In the genomic region with DNA sequence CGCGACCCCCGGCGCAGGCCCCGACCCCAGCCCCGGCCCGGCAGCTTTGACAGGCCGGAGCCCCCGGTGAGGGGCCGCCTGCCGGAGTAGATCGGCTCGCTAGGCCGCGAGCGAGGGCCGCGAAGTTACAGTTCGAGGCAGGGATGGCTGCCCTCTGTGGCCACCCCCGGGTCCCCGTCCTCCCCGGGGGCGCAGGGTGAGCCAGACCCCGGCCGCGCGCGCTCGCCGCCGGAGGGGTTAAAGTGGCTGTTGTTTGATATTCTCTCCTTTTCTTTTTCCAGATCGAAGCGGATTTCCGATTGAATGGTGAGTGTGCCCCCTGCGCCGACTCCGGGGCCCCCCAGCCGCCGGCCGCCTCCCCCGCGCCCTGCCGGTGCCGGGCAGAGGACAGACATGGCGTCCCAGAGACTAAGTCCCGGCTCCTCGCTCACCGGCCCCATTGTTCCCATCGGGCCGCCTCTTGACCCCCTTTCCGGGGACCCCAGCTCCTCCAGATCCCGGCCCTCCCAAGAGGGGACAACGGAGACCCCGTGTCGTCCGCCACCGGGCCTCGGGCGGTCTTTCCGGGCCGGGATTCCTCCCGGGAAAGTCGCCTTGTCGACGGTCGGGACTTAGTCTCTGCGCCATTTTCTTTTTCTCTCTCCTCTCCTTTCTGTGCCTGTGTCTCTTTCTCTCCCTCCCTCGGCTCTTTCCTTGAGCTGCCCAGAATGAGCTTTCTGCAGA, we compare ENCODE assay signal across 1 cellular context.
TF ChIP-seq lines count a peak whose summit lies in the region.

No MANE protein-coding gene starts in this region.

TF ChIP-seq in HepG2, 621 proteins besides CTCF, POLR2A, EP300 and RAD21 (continued from another document and continues in another):
- TF ChIP-seq, protein P1, sequence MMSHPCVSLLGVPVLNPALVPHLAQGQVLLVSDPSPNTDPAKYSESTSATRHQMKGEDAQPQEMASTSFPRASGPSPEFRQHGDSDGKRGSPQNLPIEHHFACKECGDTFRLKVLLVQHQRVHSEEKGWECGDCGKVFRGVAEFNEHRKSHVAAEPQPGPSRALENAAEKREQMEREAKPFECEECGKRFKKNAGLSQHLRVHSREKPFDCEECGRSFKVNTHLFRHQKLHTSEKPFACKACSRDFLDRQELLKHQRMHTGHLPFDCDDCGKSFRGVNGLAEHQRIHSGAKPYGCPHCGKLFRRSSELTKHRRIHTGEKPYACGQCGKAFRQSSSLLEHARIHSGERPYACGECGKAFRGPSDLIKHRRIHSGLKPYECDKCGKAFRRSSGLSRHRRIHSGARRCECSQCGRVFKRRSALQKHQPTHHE (CRISPR knock-in tag; IDR thresholded peaks at IDR 0.05; ENCODE audit: borderline replicate concordance): 0 out of 2 replicates have a peak, but pooled peaks have one; percentile 7
- peak; percentile 17 for TF ChIP-seq AGO1 (IDR thresholded peaks at IDR 0.05; ENCODE audit: low read depth, low read length, poor library complexity, severe bottlenecking)
- TF ChIP-seq, protein P2, sequence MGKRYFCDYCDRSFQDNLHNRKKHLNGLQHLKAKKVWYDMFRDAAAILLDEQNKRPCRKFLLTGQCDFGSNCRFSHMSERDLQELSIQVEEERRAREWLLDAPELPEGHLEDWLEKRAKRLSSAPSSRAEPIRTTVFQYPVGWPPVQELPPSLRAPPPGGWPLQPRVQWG (CRISPR knock-in tag; IDR thresholded peaks at IDR 0.05; ENCODE audit: borderline replicate concordance, low read depth): no peak
- TF ChIP-seq ZNF713 (CRISPR knock-in tag; IDR thresholded peaks at IDR 0.05): 0 out of 2 replicates have a peak, but pooled peaks have one; percentile 43
- 0 out of 2 replicates have a peak, but pooled peaks have one; percentile 23 for TF ChIP-seq ZNF83 (CRISPR knock-in tag; IDR thresholded peaks at IDR 0.05; ENCODE audit: borderline replicate concordance)
- TF ChIP-seq WIZ (CRISPR knock-in tag; IDR thresholded peaks at IDR 0.05): 0 out of 2 replicates have a peak, but pooled peaks have one; percentile 34
- TF ChIP-seq, protein P3, sequence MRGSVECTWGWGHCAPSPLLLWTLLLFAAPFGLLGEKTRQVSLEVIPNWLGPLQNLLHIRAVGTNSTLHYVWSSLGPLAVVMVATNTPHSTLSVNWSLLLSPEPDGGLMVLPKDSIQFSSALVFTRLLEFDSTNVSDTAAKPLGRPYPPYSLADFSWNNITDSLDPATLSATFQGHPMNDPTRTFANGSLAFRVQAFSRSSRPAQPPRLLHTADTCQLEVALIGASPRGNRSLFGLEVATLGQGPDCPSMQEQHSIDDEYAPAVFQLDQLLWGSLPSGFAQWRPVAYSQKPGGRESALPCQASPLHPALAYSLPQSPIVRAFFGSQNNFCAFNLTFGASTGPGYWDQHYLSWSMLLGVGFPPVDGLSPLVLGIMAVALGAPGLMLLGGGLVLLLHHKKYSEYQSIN (CRISPR knock-in tag; IDR thresholded peaks at IDR 0.05; ENCODE audit: borderline replicate concordance): no peak
- TF ChIP-seq, protein P4, sequence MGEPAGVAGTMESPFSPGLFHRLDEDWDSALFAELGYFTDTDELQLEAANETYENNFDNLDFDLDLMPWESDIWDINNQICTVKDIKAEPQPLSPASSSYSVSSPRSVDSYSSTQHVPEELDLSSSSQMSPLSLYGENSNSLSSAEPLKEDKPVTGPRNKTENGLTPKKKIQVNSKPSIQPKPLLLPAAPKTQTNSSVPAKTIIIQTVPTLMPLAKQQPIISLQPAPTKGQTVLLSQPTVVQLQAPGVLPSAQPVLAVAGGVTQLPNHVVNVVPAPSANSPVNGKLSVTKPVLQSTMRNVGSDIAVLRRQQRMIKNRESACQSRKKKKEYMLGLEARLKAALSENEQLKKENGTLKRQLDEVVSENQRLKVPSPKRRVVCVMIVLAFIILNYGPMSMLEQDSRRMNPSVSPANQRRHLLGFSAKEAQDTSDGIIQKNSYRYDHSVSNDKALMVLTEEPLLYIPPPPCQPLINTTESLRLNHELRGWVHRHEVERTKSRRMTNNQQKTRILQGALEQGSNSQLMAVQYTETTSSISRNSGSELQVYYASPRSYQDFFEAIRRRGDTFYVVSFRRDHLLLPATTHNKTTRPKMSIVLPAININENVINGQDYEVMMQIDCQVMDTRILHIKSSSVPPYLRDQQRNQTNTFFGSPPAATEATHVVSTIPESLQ (CRISPR knock-in tag; conservative IDR thresholded peaks at IDR 0.05): 0 out of 2 replicates have a peak, but pooled peaks have one; percentile 3
- TF ChIP-seq GLI4 (CRISPR knock-in tag; IDR thresholded peaks at IDR 0.05; ENCODE audit: borderline replicate concordance): 0 out of 2 replicates have a peak, but pooled peaks have one; percentile 16
- TF ChIP-seq NFYB (CRISPR knock-in tag; IDR thresholded peaks at IDR 0.05): peak; percentile 12; the same call in 1 of the 2 replicates
- TF ChIP-seq, protein P5, sequence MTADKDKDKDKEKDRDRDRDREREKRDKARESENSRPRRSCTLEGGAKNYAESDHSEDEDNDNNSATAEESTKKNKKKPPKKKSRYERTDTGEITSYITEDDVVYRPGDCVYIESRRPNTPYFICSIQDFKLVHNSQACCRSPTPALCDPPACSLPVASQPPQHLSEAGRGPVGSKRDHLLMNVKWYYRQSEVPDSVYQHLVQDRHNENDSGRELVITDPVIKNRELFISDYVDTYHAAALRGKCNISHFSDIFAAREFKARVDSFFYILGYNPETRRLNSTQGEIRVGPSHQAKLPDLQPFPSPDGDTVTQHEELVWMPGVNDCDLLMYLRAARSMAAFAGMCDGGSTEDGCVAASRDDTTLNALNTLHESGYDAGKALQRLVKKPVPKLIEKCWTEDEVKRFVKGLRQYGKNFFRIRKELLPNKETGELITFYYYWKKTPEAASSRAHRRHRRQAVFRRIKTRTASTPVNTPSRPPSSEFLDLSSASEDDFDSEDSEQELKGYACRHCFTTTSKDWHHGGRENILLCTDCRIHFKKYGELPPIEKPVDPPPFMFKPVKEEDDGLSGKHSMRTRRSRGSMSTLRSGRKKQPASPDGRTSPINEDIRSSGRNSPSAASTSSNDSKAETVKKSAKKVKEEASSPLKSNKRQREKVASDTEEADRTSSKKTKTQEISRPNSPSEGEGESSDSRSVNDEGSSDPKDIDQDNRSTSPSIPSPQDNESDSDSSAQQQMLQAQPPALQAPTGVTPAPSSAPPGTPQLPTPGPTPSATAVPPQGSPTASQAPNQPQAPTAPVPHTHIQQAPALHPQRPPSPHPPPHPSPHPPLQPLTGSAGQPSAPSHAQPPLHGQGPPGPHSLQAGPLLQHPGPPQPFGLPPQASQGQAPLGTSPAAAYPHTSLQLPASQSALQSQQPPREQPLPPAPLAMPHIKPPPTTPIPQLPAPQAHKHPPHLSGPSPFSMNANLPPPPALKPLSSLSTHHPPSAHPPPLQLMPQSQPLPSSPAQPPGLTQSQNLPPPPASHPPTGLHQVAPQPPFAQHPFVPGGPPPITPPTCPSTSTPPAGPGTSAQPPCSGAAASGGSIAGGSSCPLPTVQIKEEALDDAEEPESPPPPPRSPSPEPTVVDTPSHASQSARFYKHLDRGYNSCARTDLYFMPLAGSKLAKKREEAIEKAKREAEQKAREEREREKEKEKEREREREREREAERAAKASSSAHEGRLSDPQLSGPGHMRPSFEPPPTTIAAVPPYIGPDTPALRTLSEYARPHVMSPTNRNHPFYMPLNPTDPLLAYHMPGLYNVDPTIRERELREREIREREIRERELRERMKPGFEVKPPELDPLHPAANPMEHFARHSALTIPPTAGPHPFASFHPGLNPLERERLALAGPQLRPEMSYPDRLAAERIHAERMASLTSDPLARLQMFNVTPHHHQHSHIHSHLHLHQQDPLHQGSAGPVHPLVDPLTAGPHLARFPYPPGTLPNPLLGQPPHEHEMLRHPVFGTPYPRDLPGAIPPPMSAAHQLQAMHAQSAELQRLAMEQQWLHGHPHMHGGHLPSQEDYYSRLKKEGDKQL (CRISPR knock-in tag; IDR thresholded peaks at IDR 0.05; ENCODE audit: low read depth): 0 out of 2 replicates have a peak, but pooled peaks have one; percentile 3
- no peak for TF ChIP-seq THYN1 (CRISPR knock-in tag; IDR thresholded peaks at IDR 0.05; ENCODE audit: borderline replicate concordance, low read depth)
- TF ChIP-seq, protein P6, sequence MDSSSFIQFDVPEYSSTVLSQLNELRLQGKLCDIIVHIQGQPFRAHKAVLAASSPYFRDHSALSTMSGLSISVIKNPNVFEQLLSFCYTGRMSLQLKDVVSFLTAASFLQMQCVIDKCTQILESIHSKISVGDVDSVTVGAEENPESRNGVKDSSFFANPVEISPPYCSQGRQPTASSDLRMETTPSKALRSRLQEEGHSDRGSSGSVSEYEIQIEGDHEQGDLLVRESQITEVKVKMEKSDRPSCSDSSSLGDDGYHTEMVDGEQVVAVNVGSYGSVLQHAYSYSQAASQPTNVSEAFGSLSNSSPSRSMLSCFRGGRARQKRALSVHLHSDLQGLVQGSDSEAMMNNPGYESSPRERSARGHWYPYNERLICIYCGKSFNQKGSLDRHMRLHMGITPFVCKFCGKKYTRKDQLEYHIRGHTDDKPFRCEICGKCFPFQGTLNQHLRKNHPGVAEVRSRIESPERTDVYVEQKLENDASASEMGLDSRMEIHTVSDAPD (CRISPR knock-in tag; IDR thresholded peaks at IDR 0.05): 0 out of 2 replicates have a peak, but pooled peaks have one; percentile 22
- TF ChIP-seq, protein P7, sequence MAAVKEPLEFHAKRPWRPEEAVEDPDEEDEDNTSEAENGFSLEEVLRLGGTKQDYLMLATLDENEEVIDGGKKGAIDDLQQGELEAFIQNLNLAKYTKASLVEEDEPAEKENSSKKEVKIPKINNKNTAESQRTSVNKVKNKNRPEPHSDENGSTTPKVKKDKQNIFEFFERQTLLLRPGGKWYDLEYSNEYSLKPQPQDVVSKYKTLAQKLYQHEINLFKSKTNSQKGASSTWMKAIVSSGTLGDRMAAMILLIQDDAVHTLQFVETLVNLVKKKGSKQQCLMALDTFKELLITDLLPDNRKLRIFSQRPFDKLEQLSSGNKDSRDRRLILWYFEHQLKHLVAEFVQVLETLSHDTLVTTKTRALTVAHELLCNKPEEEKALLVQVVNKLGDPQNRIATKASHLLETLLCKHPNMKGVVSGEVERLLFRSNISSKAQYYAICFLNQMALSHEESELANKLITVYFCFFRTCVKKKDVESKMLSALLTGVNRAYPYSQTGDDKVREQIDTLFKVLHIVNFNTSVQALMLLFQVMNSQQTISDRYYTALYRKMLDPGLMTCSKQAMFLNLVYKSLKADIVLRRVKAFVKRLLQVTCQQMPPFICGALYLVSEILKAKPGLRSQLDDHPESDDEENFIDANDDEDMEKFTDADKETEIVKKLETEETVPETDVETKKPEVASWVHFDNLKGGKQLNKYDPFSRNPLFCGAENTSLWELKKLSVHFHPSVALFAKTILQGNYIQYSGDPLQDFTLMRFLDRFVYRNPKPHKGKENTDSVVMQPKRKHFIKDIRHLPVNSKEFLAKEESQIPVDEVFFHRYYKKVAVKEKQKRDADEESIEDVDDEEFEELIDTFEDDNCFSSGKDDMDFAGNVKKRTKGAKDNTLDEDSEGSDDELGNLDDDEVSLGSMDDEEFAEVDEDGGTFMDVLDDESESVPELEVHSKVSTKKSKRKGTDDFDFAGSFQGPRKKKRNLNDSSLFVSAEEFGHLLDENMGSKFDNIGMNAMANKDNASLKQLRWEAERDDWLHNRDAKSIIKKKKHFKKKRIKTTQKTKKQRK (IDR thresholded peaks at IDR 0.05; ENCODE audit: low read length): no peak
- TF ChIP-seq KAT7 (CRISPR knock-in tag; IDR thresholded peaks at IDR 0.05; ENCODE audit: borderline replicate concordance): 0 out of 2 replicates have a peak, but pooled peaks have one; percentile 17
- TF ChIP-seq, protein P8, sequence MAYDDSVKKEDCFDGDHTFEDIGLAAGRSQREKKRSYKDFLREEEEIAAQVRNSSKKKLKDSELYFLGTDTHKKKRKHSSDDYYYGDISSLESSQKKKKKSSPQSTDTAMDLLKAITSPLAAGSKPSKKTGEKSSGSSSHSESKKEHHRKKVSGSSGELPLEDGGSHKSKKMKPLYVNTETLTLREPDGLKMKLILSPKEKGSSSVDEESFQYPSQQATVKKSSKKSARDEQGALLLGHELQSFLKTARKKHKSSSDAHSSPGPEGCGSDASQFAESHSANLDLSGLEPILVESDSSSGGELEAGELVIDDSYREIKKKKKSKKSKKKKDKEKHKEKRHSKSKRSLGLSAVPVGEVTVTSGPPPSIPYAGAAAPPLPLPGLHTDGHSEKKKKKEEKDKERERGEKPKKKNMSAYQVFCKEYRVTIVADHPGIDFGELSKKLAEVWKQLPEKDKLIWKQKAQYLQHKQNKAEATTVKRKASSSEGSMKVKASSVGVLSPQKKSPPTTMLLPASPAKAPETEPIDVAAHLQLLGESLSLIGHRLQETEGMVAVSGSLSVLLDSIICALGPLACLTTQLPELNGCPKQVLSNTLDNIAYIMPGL (CRISPR knock-in tag; IDR thresholded peaks at IDR 0.05; ENCODE audit: borderline replicate concordance in 1 of 2, low read depth in 1 of 2): peak in 1 of 2 experiments; percentile 8; a peak in 1 of 4 replicates
- no peak for TF ChIP-seq JUND (CRISPR knock-in tag; IDR thresholded peaks at IDR 0.05)
- peak; percentile 95 for TF ChIP-seq ZNF563 (CRISPR knock-in tag; IDR thresholded peaks at IDR 0.05)
- no peak for TF ChIP-seq YEATS2 (CRISPR knock-in tag; IDR thresholded peaks at IDR 0.05; ENCODE audit: borderline replicate concordance)
- peak; percentile 62 for TF ChIP-seq ASH2L (IDR thresholded peaks at IDR 0.05; ENCODE audit: insufficient read length, low read depth, low read length)
- TF ChIP-seq HNRNPH1 (optimal IDR thresholded peaks at IDR 0.05; ENCODE audit: low read depth, low read length): peak; percentile 86
- TF ChIP-seq, protein P9, sequence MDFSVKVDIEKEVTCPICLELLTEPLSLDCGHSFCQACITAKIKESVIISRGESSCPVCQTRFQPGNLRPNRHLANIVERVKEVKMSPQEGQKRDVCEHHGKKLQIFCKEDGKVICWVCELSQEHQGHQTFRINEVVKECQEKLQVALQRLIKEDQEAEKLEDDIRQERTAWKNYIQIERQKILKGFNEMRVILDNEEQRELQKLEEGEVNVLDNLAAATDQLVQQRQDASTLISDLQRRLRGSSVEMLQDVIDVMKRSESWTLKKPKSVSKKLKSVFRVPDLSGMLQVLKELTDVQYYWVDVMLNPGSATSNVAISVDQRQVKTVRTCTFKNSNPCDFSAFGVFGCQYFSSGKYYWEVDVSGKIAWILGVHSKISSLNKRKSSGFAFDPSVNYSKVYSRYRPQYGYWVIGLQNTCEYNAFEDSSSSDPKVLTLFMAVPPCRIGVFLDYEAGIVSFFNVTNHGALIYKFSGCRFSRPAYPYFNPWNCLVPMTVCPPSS (IDR thresholded peaks at IDR 0.05): no peak
- TF ChIP-seq MZF1 (CRISPR knock-in tag; IDR thresholded peaks at IDR 0.05; ENCODE audit: borderline replicate concordance): no peak
- TF ChIP-seq ZNF768 (CRISPR knock-in tag; IDR thresholded peaks at IDR 0.05): peak; percentile 46; the same call in 1 of the 2 replicates
- no peak for TF ChIP-seq SNRNP70 (IDR thresholded peaks at IDR 0.05; ENCODE audit: low read depth, low read length)
- TF ChIP-seq YY1 (IDR thresholded peaks at IDR 0.05; ENCODE audit: insufficient read depth, insufficient replicate concordance, low read depth, low read length): peak; percentile 73
- peak; percentile 9; the same call in 1 of the 2 replicates for TF ChIP-seq NR1H2 (CRISPR knock-in tag; IDR thresholded peaks at IDR 0.05; ENCODE audit: borderline replicate concordance, low read depth)
- TF ChIP-seq, protein P10, sequence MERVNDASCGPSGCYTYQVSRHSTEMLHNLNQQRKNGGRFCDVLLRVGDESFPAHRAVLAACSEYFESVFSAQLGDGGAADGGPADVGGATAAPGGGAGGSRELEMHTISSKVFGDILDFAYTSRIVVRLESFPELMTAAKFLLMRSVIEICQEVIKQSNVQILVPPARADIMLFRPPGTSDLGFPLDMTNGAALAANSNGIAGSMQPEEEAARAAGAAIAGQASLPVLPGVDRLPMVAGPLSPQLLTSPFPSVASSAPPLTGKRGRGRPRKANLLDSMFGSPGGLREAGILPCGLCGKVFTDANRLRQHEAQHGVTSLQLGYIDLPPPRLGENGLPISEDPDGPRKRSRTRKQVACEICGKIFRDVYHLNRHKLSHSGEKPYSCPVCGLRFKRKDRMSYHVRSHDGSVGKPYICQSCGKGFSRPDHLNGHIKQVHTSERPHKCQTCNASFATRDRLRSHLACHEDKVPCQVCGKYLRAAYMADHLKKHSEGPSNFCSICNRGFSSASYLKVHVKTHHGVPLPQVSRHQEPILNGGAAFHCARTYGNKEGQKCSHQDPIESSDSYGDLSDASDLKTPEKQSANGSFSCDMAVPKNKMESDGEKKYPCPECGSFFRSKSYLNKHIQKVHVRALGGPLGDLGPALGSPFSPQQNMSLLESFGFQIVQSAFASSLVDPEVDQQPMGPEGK (CRISPR knock-in tag; IDR thresholded peaks at IDR 0.05): peak; percentile 65
